1 cellular context compared by ENCODE assay signal in the genomic region with DNA sequence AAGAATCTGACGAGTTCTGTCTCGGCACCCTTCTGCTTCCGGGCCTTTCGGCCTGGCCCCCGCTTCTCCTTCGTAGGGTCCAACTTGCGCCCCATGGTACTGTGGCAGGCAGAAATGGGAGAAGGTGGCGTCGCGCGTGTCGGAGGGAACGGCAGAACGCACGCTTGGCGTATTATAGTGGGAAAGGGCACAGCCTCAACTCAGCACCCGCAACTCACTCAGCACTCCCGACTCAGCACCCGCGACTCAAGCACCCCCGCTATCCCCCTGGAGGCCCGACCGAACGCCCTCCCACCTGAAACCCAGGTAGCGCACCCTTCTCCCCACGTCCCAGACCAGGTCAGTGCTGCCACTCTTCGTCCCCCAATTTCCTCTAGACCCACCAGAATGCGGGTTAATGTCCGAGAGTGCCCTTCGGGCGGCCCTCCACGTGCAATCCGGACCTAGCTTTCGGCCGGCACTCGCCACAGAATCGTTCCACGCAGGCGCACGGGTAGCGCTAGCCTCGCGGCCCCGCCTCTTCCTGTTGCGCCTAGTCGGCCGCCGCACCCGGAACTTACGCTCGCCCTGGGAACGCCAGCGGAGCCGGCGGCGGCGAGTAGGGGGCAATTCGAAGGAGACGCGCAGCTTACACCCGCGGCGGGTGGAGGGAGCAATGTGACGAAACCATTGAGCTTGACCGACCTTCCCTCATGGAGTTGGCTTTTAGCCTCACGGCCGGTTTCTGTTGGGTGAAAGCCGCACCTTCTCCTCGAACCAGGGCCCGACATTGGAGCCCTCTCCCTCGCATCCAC.
TF ChIP-seq lines count a peak whose summit lies in the region.

Gene NOP2 (minus strand): TSS at position 468 of the 794 bp plus-strand sequence. CDS start 373 bp downstream, at position 95.

TF ChIP-seq in K562, 482 proteins besides CTCF, POLR2A, EP300 and RAD21 (continued from another document):
- TF ChIP-seq ZNF384 (IDR thresholded peaks at IDR 0.05; ENCODE audit: low read depth, low read length) = no peak
